ENCODE assay signal across 8 cellular contexts in genomic region chr5:43037929-43038510, GRCh38. TPM values are rescaled to one million over a fixed set of nuclear protein-coding genes. Genes with fewer than 3 reads are reported as not detected.
DNase-seq lines count a peak whose midpoint lies in the region; ATAC-seq and TF ChIP-seq lines count a peak whose summit lies in the region.

No MANE protein-coding gene starts in this region.

- ATAC-seq in GM21360 (IDR thresholded peaks at IDR 0.05; ENCODE audit: unreplicated experiment), result peak; percentile 24

- DNase-seq in BE2C (no peak), RWPE1 (ENCODE audit: low spot score) (no peak), islet precursor cell (no peak), D341Med (ENCODE audit: low spot score) (no peak), NCI-H1092 treated with DMSO at 0.1 percent for 48 hours (lab: John Stamatoyannopoulos, UW) (no peak)

- H3K27ac ChIP-seq in RWPE1 (peak overlapping the region; percentile 13; the same call in 1 of the 2 replicates), duodenal mucosa (ENCODE audit: low read depth, low read length) (peak overlapping the region; percentile 71), neutrophil (peak overlapping the region; percentile 96)

- no peaks in the 10 kb centered on the region; the same call in 1 of the 2 replicates for H3K9me3 ChIP-seq in BE2C
- H3K9me3 ChIP-seq in duodenal mucosa (ENCODE audit: control insufficient read depth in 1 of 2, low read length in 2 of 2), result no peaks in the 10 kb centered on the region
- no peaks in the 10 kb centered on the region for H3K9me3 ChIP-seq in neutrophil

- H3K27me3 ChIP-seq in BE2C (peaks cover 48% of the 10 kb centered on the region), duodenal mucosa (ENCODE audit: control insufficient read depth in 1 of 2, insufficient read depth in 2 of 2, low read length in 2 of 2) (peaks cover 25 to 56% of the 10 kb centered on the region in 2 donors), neutrophil (no peaks in the 10 kb centered on the region)

- TF ChIP-seq CTCF in BE2C (IDR thresholded peaks at IDR 0.05; ENCODE audit: low read depth, low read length) (no peak), RWPE1 (conservative IDR thresholded peaks at IDR 0.05; ENCODE audit: low read depth) (no peak), neutrophil (IDR thresholded peaks at IDR 0.05) (no peak)

- H3K4me1 ChIP-seq in BE2C (peaks cover 9% of the 10 kb centered on the region), duodenal mucosa (ENCODE audit: control insufficient read depth in 1 of 2, insufficient read depth in 2 of 2, low read length in 2 of 2) (peaks cover 24 to 33% of the 10 kb centered on the region in 2 donors), neutrophil (ENCODE audit: control insufficient read depth in 1 of 2, insufficient read depth in 1 of 2, low read depth in 1 of 2, low read length in 1 of 2) (peaks cover 37 to 50% of the 10 kb centered on the region in 2 experiments)

- H3K4me3 ChIP-seq in BE2C (ENCODE audit: low read depth, low read length), result peak overlapping the region; percentile 51
- peak overlapping the region; percentile 69 to 84 for H3K4me3 ChIP-seq in duodenal mucosa (ENCODE audit: low read depth in 1 of 2, low read length in 2 of 2)
- peak overlapping the region; percentile 79 for H3K4me3 ChIP-seq in neutrophil (ENCODE audit: low read depth in 1 of 2, low read length in 1 of 2)

- H3K36me3 ChIP-seq in BE2C (no peaks in the 10 kb centered on the region), duodenal mucosa (ENCODE audit: control insufficient read depth in 1 of 2, insufficient read depth in 2 of 2, low read length in 2 of 2) (no peaks in the 10 kb centered on the region), neutrophil (no peaks in the 10 kb centered on the region)

- peak overlapping the region; percentile 44 to 67 for H3K9ac ChIP-seq in duodenal mucosa (ENCODE audit: low read depth in 1 of 2, low read length in 2 of 2)

- POLR2A ChIA-PET in RWPE1 (lab: Yijun Ruan, JAX; ENCODE audit: low non-redundant PET), result interaction anchor here (0.5 kb wide), 1 partner anchor 25 kb away, joined by 4 read pairs; no protein-coding TSS in a partner anchor

- CTCF ChIA-PET in RWPE1 (lab: Yijun Ruan, JAX), result interaction anchor here (0.6 to 1.2 kb wide), 2 partner anchors 94 to 129 kb away, joined by 3 read pairs; no protein-coding TSS in a partner anchor

RNA-seq across cellular contexts. Expression of gene ANXA2R, which starts 2.1 kb away (rescaled TPM):
- 7.1 TPM for polyA plus RNA-seq in BE2C (2012; ENCODE audit: insufficient read depth, insufficient read length, low read depth)

Comparison
In these comparisons a context has a peak if more than half of its experiments do, and no peak if none do; other contexts are left out.
1. H3K27ac ChIP-seq: peak in every context shown above with its lines; median percentile 96 in neutrophil; 71 in duodenal mucosa; 13 in RWPE1.